Comparison of ENCODE assay signal across 10 cellular contexts in genomic region chr12:6216581-6216980, GRCh38. TPM values are rescaled to one million over a fixed set of nuclear protein-coding genes. Genes with fewer than 3 reads are reported as not detected.
DNase-seq lines count a peak whose midpoint lies in the region; ATAC-seq and TF ChIP-seq lines count a peak whose summit lies in the region.
"Had no signal": no experiment of that assay in that cellular context is flagged by ENCODE, and none has a peak within 500 bp of the region (broad histone marks: within the 10 kb centered on the region; RNA-seq: fewer than 3 reads in every experiment).

No MANE protein-coding gene starts in this region.

- H3K4me1 Mint-ChIP-seq in chondrocyte (ENCODE audit: low read depth): peaks cover 59% of the 10 kb centered on the region

- no peaks in the 10 kb centered on the region for H4K20me1 ChIP-seq in PC-9 (ENCODE audit: insufficient read depth)

- no peaks in the 10 kb centered on the region for H3K9me2 ChIP-seq in PC-9 (ENCODE audit: insufficient read depth)

- no peaks in the 10 kb centered on the region for H3K9me3 Mint-ChIP-seq in chondrocyte (ENCODE audit: low read depth)
- H3K9me3 Mint-ChIP-seq: activated CD8-positive, alpha-beta T cell treated with anti-CD3 and anti-CD28 coated beads for 36 hours had no signal

- H3K36me3 Mint-ChIP-seq in chondrocyte (ENCODE audit: low read depth): no peaks in the 10 kb centered on the region

- peaks cover 68% of the 10 kb centered on the region for H3F3A ChIP-seq in PC-9 (ENCODE audit: insufficient read depth, low read depth)

- DNase-seq in PC-9: no peak
- no peak for DNase-seq in chondrocyte (ENCODE audit: low spot score)
- no peak for DNase-seq in thyroid gland
- DNase-seq in GM13977 (ENCODE audit: low spot score): no peak
- DNase-seq in H7: no peak
- DNase-seq: activated CD8-positive, alpha-beta T cell treated with anti-CD3 and anti-CD28 coated beads for 36 hours; DMS 273 treated with DMSO at 0.1 percent for 48 hours; Kasumi-1 had no signal

- POLR2A ChIA-PET in PC-9 (lab: Charles Lee; ENCODE audit: unreplicated experiment): interaction anchor here (0.6 to 0.8 kb wide), 4 partner anchors 17 to 152 kb away, joined by 4 to 22 read pairs (median 5); no protein-coding TSS in a partner anchor

- BruUV-seq in PC-9 (replicated peaks; lab: Mats Ljungman, UMichigan): TSS peak; percentile 31

- peak overlapping the region; percentile 99 for H3K27ac Mint-ChIP-seq in chondrocyte (ENCODE audit: unreplicated experiment)
- H3K27ac Mint-ChIP-seq: activated CD8-positive, alpha-beta T cell treated with anti-CD3 and anti-CD28 coated beads for 36 hours had no signal

- H3K9me3 ChIP-seq in PC-9 (ENCODE audit: insufficient read depth, low read depth) (no peaks in the 10 kb centered on the region), mucosa of rectum (ENCODE audit: control insufficient read depth in 2 of 2, low read length in 2 of 2) (no peaks in the 10 kb centered on the region), thyroid gland (no peaks in the 10 kb centered on the region)

- peak overlapping the region; percentile 95 for H3K27ac ChIP-seq in PC-9
- peak overlapping the region; percentile 87 to 90 for H3K27ac ChIP-seq in mucosa of rectum (ENCODE audit: low read depth in 2 of 2, low read length in 2 of 2)
- H3K27ac ChIP-seq in thyroid gland: peak overlapping the region; percentile 94 to 99 (median 98)

- TF ChIP-seq POLR2A in thyroid gland (IDR thresholded peaks at IDR 0.05): no peak

- no peak overlapping the region for H3K4me3 Mint-ChIP-seq in chondrocyte (ENCODE audit: unreplicated experiment)
- H3K4me3 Mint-ChIP-seq: activated CD8-positive, alpha-beta T cell treated with anti-CD3 and anti-CD28 coated beads for 36 hours had no signal

- peak overlapping the region; percentile 14 to 60 for H3K9ac ChIP-seq in mucosa of rectum (ENCODE audit: low read depth in 1 of 2, low read length in 2 of 2)

- no peak overlapping the region for H2AFZ ChIP-seq in PC-9

- H3K27me3 ChIP-seq in PC-9 (ENCODE audit: insufficient read depth, low read depth) (no peaks in the 10 kb centered on the region), mucosa of rectum (ENCODE audit: control insufficient read depth in 2 of 2, insufficient read depth in 2 of 2, low read length in 2 of 2) (no peaks in the 10 kb centered on the region), thyroid gland (no peaks in the 10 kb centered on the region), H7 (ENCODE audit: control insufficient read depth, insufficient read depth, low read length) (no peaks in the 10 kb centered on the region)

- H3K79me2 ChIP-seq in PC-9 (ENCODE audit: low read depth): peaks cover 88% of the 10 kb centered on the region

- peaks cover 92% of the 10 kb centered on the region for H3K4me1 ChIP-seq in PC-9 (replicated peaks; ENCODE audit: insufficient read depth)
- peaks cover 67 to 71% of the 10 kb centered on the region in 2 donors for H3K4me1 ChIP-seq in mucosa of rectum (ENCODE audit: control insufficient read depth in 2 of 2, insufficient read depth in 2 of 2, low read length in 2 of 2)
- peaks cover 77 to 91% of the 10 kb centered on the region in 2 donors for H3K4me1 ChIP-seq in thyroid gland

- in situ Hi-C loops in GM13977 (cut with MboI; ENCODE audit: low pct_unique_long_range_greater_than_20kb, low sequenced_read_pairs, unreplicated experiment): no loop called here

- H3K4me2 ChIP-seq in PC-9: peak overlapping the region; percentile 71

- H3K4me3 ChIP-seq in PC-9: no peak overlapping the region; the same call in 1 of the 2 replicates
- H3K4me3 ChIP-seq in mucosa of rectum (ENCODE audit: low read length in 2 of 2): no peak overlapping the region
- H3K4me3 ChIP-seq in thyroid gland (replicated peaks in 1 of 3): no peak overlapping the region
- H3K4me3 ChIP-seq in H7 (ENCODE audit: insufficient read depth, low read depth, low read length): no peak overlapping the region

- 77 to 80% methylated on average over 7 of the region's 7 CpGs for WGBS in thyroid gland, 2 donors

- CTCF ChIA-PET in PC-9 (lab: Charles Lee): interaction anchor here (0.6 to 2.5 kb wide), 2 partner anchors 12 to 62 kb away, joined by 14 to 23 read pairs; no protein-coding TSS in a partner anchor

- intact Hi-C loops in PC-9 (cut with micrococcal nuclease; ENCODE audit: unreplicated experiment): loop anchor here (1.0 to 10.0 kb wide), 14 partner anchors 8 to 318 kb away; partner anchors contain the start of genes GAPDH, SCNN1A and VAMP1
- intact Hi-C loops in thyroid gland (cut with DNase I): no loop called here

- no peaks in the 10 kb centered on the region for H3K27me3 Mint-ChIP-seq in chondrocyte (ENCODE audit: low read depth)
- H3K27me3 Mint-ChIP-seq: activated CD8-positive, alpha-beta T cell treated with anti-CD3 and anti-CD28 coated beads for 36 hours had no signal

- no peak for ATAC-seq in GM21526 (IDR thresholded peaks at IDR 0.05; ENCODE audit: low FRiP score, unreplicated experiment)
- ATAC-seq: activated CD8-positive, alpha-beta T cell treated with anti-CD3 and anti-CD28 coated beads for 36 hours had no signal

- TF ChIP-seq CTCF in PC-9 (conservative IDR thresholded peaks at IDR 0.05): no peak
- no peak for TF ChIP-seq CTCF in chondrocyte (IDR thresholded peaks at IDR 0.05)
- no peak for TF ChIP-seq CTCF in thyroid gland (IDR thresholded peaks at IDR 0.05)
- no peak for TF ChIP-seq CTCF in GM13977 (IDR thresholded peaks at IDR 0.05; ENCODE audit: extremely low read depth, insufficient read depth, missing control alignments)

- H3K36me3 ChIP-seq in PC-9 (ENCODE audit: low read depth): peaks cover 23% of the 10 kb centered on the region; the same call in 1 of the 2 replicates
- peaks cover 16 to 22% of the 10 kb centered on the region in 2 donors for H3K36me3 ChIP-seq in mucosa of rectum (ENCODE audit: control insufficient read depth in 2 of 2, insufficient read depth in 2 of 2, low read length in 2 of 2)
- H3K36me3 ChIP-seq in thyroid gland: no peaks in the 10 kb centered on the region
- H3K36me3 ChIP-seq in H7 (replicated peaks; ENCODE audit: control insufficient read depth, insufficient read depth, low read length): peaks cover 4% of the 10 kb centered on the region; the same call in 1 of the 2 replicates

RNA-seq across cellular contexts. Expression of gene CD9, which starts 16.4 kb away (rescaled TPM):
- 319 and 374 TPM in 2 replicates for total RNA-seq in PC-9 (2021)
- 54.7 to 62.1 TPM (median 60.7 TPM) in 3 replicates for total RNA-seq in chondrocyte
- 100 to 1,000 TPM; 367 to 494 (median 375) TPM for total RNA-seq in thyroid gland
- 266 and 274 TPM in 2 replicates for total RNA-seq in H7 (2014; rRNA removed; shearing (Covaris generic))
